In the genomic region with DNA sequence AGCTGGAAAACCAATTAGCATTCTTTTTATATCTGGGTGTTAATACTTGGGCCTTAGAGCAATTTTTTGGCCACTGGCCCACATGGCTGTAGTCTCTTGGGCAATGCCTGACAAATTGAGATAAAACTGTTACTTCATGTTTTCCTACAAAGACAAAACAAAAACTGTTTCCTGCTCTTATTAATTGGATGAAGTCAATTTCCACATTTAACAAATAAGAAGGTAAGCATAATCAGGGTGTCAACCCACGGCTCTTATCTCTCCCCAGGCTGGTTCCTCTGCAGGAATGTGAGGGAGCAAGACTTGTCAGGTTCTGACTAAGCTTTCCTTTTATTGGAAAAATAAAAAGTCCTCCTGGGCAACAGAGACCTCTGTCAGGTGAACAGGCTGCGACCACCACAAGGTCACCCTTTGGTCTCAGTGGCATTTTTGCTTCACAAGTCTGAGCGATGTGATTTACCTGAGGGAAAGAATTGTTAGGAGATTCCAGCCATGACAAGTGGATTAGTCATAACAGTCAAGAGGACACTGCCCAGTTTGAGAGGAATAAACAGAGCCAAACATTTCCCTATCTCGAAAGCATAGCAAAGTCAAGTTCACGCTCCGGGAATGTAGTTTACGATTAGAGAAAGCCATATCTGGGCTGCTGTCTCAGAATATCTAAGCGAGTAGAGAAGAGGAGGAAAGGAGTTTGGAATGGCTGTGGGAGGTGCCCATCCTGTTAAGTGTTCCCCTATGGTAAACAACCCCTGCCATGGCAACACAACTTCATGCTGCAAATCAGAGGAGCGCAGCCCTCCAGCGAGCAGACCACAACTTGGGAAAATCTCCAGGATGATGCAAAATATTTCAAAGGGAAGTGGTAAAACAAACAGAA, we compare ENCODE assay signal across 1 cellular context.
TF ChIP-seq lines count a peak whose summit lies in the region.

No MANE protein-coding gene starts in this region.

TF ChIP-seq in K562, 482 proteins besides CTCF, POLR2A, EP300 and RAD21 (continued from another document):
- TF ChIP-seq, protein P1, sequence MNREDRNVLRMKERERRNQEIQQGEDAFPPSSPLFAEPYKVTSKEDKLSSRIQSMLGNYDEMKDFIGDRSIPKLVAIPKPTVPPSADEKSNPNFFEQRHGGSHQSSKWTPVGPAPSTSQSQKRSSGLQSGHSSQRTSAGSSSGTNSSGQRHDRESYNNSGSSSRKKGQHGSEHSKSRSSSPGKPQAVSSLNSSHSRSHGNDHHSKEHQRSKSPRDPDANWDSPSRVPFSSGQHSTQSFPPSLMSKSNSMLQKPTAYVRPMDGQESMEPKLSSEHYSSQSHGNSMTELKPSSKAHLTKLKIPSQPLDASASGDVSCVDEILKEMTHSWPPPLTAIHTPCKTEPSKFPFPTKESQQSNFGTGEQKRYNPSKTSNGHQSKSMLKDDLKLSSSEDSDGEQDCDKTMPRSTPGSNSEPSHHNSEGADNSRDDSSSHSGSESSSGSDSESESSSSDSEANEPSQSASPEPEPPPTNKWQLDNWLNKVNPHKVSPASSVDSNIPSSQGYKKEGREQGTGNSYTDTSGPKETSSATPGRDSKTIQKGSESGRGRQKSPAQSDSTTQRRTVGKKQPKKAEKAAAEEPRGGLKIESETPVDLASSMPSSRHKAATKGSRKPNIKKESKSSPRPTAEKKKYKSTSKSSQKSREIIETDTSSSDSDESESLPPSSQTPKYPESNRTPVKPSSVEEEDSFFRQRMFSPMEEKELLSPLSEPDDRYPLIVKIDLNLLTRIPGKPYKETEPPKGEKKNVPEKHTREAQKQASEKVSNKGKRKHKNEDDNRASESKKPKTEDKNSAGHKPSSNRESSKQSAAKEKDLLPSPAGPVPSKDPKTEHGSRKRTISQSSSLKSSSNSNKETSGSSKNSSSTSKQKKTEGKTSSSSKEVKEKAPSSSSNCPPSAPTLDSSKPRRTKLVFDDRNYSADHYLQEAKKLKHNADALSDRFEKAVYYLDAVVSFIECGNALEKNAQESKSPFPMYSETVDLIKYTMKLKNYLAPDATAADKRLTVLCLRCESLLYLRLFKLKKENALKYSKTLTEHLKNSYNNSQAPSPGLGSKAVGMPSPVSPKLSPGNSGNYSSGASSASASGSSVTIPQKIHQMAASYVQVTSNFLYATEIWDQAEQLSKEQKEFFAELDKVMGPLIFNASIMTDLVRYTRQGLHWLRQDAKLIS (CRISPR knock-in tag; IDR thresholded peaks at IDR 0.05) = peak; percentile 66; the same call in 1 of the 2 replicates
- TF ChIP-seq MEIS2 (IDR thresholded peaks at IDR 0.05; ENCODE audit: partially characterized antibody) (peak; percentile 25), DDX20 (tag; IDR thresholded peaks at IDR 0.05; ENCODE audit: low read depth) (no peak), ZNF184 (CRISPR knock-in tag; IDR thresholded peaks at IDR 0.05) (no peak), SIN3B (IDR thresholded peaks at IDR 0.05; ENCODE audit: low read depth) (no peak), FOSL1 (tag; conservative IDR thresholded peaks at IDR 0.05) (peak; percentile 94), MTA1 (IDR thresholded peaks at IDR 0.05; ENCODE audit: borderline replicate concordance) (peak; percentile 38; the same call in 1 of the 2 replicates), ZEB2 (IDR thresholded peaks at IDR 0.05) (peak; percentile 86), LCOR (CRISPR knock-in tag; IDR thresholded peaks at IDR 0.05) (peak; percentile 69; the same call in 1 of the 2 replicates), DPF2 (IDR thresholded peaks at IDR 0.05) (peak; percentile 71), EZH2 (IDR thresholded peaks at IDR 0.05; ENCODE audit: borderline replicate concordance, low read depth, low read length) (no peak), CREM (IDR thresholded peaks at IDR 0.05; ENCODE audit: low read depth) (no peak), CTBP1 (IDR thresholded peaks at IDR 0.05; ENCODE audit: borderline replicate concordance) (peak; percentile 82), TEAD4 (IDR thresholded peaks at IDR 0.05; ENCODE audit: low read length) (peak; percentile 30), TEAD4 (CRISPR knock-in tag; IDR thresholded peaks at IDR 0.05; ENCODE audit: borderline replicate concordance) (no peak), ZFX (CRISPR knock-in tag; IDR thresholded peaks at IDR 0.05) (no peak), ZNF830 (CRISPR knock-in tag; IDR thresholded peaks at IDR 0.05) (no peak), POLR3G (IDR thresholded peaks at IDR 0.05; ENCODE audit: extremely low read depth, insufficient read length, insufficient replicate concordance) (no peak), MTA3 (IDR thresholded peaks at IDR 0.05; ENCODE audit: borderline replicate concordance) (no peak; the same call in 1 of the 2 replicates), SNRNP70 (optimal IDR thresholded peaks at IDR 0.05; ENCODE audit: low read depth, low read length) (no peak), KDM1A (IDR thresholded peaks at IDR 0.05) (peak; percentile 66 to 69; a peak in 3 of 4 replicates), ZC3H8 (IDR thresholded peaks at IDR 0.05) (no peak), SMC3 (conservative IDR thresholded peaks at IDR 0.05; ENCODE audit: insufficient read depth, low read depth, low read length) (no peak), POLR2AphosphoS5 (IDR thresholded peaks at IDR 0.05; ENCODE audit: control insufficient read depth, insufficient read depth, low read depth, low read length) (0 out of 2 replicates have a peak, but pooled peaks have one; percentile 24), CHCHD3 (CRISPR knock-in tag; IDR thresholded peaks at IDR 0.05) (no peak), ADNP (tag; IDR thresholded peaks at IDR 0.05) (peak; percentile 65; the same call in 1 of the 2 replicates)
- TF ChIP-seq, protein P2, sequence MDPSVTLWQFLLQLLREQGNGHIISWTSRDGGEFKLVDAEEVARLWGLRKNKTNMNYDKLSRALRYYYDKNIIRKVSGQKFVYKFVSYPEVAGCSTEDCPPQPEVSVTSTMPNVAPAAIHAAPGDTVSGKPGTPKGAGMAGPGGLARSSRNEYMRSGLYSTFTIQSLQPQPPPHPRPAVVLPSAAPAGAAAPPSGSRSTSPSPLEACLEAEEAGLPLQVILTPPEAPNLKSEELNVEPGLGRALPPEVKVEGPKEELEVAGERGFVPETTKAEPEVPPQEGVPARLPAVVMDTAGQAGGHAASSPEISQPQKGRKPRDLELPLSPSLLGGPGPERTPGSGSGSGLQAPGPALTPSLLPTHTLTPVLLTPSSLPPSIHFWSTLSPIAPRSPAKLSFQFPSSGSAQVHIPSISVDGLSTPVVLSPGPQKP (CRISPR knock-in tag; IDR thresholded peaks at IDR 0.05) = no peak
- TF ChIP-seq, protein P3, sequence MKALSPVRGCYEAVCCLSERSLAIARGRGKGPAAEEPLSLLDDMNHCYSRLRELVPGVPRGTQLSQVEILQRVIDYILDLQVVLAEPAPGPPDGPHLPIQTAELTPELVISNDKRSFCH (CRISPR knock-in tag; IDR thresholded peaks at IDR 0.05) = no peak
- TF ChIP-seq, protein P3 (tag; IDR thresholded peaks at IDR 0.05) = peak; percentile 48; the same call in 1 of the 2 replicates
- TF ChIP-seq, protein P4, sequence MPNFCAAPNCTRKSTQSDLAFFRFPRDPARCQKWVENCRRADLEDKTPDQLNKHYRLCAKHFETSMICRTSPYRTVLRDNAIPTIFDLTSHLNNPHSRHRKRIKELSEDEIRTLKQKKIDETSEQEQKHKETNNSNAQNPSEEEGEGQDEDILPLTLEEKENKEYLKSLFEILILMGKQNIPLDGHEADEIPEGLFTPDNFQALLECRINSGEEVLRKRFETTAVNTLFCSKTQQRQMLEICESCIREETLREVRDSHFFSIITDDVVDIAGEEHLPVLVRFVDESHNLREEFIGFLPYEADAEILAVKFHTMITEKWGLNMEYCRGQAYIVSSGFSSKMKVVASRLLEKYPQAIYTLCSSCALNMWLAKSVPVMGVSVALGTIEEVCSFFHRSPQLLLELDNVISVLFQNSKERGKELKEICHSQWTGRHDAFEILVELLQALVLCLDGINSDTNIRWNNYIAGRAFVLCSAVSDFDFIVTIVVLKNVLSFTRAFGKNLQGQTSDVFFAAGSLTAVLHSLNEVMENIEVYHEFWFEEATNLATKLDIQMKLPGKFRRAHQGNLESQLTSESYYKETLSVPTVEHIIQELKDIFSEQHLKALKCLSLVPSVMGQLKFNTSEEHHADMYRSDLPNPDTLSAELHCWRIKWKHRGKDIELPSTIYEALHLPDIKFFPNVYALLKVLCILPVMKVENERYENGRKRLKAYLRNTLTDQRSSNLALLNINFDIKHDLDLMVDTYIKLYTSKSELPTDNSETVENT (CRISPR knock-in tag; IDR thresholded peaks at IDR 0.05) = no peak
- TF ChIP-seq, protein P5, sequence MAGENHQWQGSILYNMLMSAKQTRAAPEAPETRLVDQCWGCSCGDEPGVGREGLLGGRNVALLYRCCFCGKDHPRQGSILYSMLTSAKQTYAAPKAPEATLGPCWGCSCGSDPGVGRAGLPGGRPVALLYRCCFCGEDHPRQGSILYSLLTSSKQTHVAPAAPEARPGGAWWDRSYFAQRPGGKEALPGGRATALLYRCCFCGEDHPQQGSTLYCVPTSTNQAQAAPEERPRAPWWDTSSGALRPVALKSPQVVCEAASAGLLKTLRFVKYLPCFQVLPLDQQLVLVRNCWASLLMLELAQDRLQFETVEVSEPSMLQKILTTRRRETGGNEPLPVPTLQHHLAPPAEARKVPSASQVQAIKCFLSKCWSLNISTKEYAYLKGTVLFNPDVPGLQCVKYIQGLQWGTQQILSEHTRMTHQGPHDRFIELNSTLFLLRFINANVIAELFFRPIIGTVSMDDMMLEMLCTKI (IDR thresholded peaks at IDR 0.05; ENCODE audit: partially characterized antibody) = no peak
- TF ChIP-seq, protein P6, sequence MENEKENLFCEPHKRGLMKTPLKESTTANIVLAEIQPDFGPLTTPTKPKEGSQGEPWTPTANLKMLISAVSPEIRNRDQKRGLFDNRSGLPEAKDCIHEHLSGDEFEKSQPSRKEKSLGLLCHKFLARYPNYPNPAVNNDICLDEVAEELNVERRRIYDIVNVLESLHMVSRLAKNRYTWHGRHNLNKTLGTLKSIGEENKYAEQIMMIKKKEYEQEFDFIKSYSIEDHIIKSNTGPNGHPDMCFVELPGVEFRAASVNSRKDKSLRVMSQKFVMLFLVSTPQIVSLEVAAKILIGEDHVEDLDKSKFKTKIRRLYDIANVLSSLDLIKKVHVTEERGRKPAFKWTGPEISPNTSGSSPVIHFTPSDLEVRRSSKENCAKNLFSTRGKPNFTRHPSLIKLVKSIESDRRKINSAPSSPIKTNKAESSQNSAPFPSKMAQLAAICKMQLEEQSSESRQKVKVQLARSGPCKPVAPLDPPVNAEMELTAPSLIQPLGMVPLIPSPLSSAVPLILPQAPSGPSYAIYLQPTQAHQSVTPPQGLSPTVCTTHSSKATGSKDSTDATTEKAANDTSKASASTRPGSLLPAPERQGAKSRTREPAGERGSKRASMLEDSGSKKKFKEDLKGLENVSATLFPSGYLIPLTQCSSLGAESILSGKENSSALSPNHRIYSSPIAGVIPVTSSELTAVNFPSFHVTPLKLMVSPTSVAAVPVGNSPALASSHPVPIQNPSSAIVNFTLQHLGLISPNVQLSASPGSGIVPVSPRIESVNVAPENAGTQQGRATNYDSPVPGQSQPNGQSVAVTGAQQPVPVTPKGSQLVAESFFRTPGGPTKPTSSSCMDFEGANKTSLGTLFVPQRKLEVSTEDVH (IDR thresholded peaks at IDR 0.05; ENCODE audit: low read depth, partially characterized antibody) = peak; percentile 33
- TF ChIP-seq, protein P7, sequence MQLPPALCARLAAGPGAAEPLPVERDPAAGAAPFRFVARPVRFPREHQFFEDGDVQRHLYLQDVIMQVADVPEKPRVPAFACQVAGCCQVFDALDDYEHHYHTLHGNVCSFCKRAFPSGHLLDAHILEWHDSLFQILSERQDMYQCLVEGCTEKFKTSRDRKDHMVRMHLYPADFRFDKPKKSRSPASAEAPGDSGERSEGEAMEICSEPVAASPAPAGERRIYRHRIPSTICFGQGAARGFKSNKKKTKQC (CRISPR knock-in tag; IDR thresholded peaks at IDR 0.05) = no peak
- TF ChIP-seq, protein P8, sequence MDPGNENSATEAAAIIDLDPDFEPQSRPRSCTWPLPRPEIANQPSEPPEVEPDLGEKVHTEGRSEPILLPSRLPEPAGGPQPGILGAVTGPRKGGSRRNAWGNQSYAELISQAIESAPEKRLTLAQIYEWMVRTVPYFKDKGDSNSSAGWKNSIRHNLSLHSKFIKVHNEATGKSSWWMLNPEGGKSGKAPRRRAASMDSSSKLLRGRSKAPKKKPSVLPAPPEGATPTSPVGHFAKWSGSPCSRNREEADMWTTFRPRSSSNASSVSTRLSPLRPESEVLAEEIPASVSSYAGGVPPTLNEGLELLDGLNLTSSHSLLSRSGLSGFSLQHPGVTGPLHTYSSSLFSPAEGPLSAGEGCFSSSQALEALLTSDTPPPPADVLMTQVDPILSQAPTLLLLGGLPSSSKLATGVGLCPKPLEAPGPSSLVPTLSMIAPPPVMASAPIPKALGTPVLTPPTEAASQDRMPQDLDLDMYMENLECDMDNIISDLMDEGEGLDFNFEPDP (CRISPR knock-in tag; IDR thresholded peaks at IDR 0.05) = no peak
- TF ChIP-seq, protein P9, sequence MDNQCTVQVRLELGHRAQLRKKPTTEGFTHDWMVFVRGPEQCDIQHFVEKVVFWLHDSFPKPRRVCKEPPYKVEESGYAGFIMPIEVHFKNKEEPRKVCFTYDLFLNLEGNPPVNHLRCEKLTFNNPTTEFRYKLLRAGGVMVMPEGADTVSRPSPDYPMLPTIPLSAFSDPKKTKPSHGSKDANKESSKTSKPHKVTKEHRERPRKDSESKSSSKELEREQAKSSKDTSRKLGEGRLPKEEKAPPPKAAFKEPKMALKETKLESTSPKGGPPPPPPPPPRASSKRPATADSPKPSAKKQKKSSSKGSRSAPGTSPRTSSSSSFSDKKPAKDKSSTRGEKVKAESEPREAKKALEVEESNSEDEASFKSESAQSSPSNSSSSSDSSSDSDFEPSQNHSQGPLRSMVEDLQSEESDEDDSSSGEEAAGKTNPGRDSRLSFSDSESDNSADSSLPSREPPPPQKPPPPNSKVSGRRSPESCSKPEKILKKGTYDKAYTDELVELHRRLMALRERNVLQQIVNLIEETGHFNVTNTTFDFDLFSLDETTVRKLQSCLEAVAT (IDR thresholded peaks at IDR 0.05) = no peak
